8 cellular contexts compared by ENCODE assay signal in genomic region chr15:55742927-55743614, GRCh38. TPM values are rescaled to one million over a fixed set of nuclear protein-coding genes. Genes with fewer than 3 reads are reported as not detected.
A peak's percentile ranks its signal among the peaks of the same experiment; 100 is the strongest.
DNase-seq lines count a peak whose midpoint lies in the region; ATAC-seq and TF ChIP-seq lines count a peak whose summit lies in the region.

TSS of gene PRTG (minus strand) at chr15:55743152. CDS start at chr15:55742931, 221 bp downstream.

- H3K4me3 ChIP-seq in fibroblast of pulmonary artery (replicated peaks; ENCODE audit: low read depth, low read length) = peak within 1 kb of the TSS; percentile 64

- peak within 1 kb of the TSS; percentile 41; the same call in 1 of the 2 replicates for H3K27ac ChIP-seq in VCaP

- TF ChIP-seq CTCF in VCaP (conservative IDR thresholded peaks at IDR 0.05) (no peak), fibroblast of pulmonary artery (IDR thresholded peaks at IDR 0.05; ENCODE audit: low read length, missing control alignments) (no peak), natural killer cell (IDR thresholded peaks at IDR 0.05) (no peak)

- peaks cover 23 to 26% of the 10 kb centered on the region in 2 donors for H3K27me3 Mint-ChIP-seq in natural killer cell (ENCODE audit: low read depth in 2 of 2)

- no peaks in the 10 kb centered on the region for H3K36me3 Mint-ChIP-seq in natural killer cell

- DNase-seq in COLO668 (lab: John Stamatoyannopoulos, UW; ENCODE audit: unreplicated experiment) (peak; percentile 55), fibroblast of pulmonary artery (ENCODE audit: low read depth) (peak; percentile 76), natural killer cell (no peak), inferior parietal cortex (ENCODE audit: extremely low spot score) (no peak), OCI-M2 (lab: John Stamatoyannopoulos, UW; ENCODE audit: unreplicated experiment) (no peak)

- H3K9me3 Mint-ChIP-seq in natural killer cell = no peaks in the 10 kb centered on the region

- intact Hi-C loops in natural killer cell (cut with micrococcal nuclease) = no loop called here

- peak within 1 kb of the TSS; percentile 67 for H3K4me3 Mint-ChIP-seq in natural killer cell

- H3K27ac Mint-ChIP-seq in natural killer cell = no peak within 1 kb of the TSS

- no peaks in the 10 kb centered on the region for H3K4me1 Mint-ChIP-seq in natural killer cell

- ATAC-seq in HG03159 (IDR thresholded peaks at IDR 0.05; ENCODE audit: unreplicated experiment) = peak; percentile 48
- ATAC-seq in natural killer cell = no peak
- ATAC-seq in HG03378 (IDR thresholded peaks at IDR 0.05; ENCODE audit: unreplicated experiment) = no peak

RNA-seq across cellular contexts. Expression of gene PRTG, which starts in this region (rescaled TPM):
- not detected for total RNA-seq in natural killer cell

Comparison
In these comparisons a context has a peak if more than half of its experiments do, and no peak if none do; other contexts are left out.
1. DNase-seq: peak in COLO668 (single experiment) and fibroblast of pulmonary artery (single experiment); none in natural killer cell (single experiment), inferior parietal cortex (single experiment) and OCI-M2 (single experiment).